In genomic region chr10:8336629-8337331, GRCh38 we compare ENCODE assay signal across 12 cellular contexts.
"Had no signal": no experiment of that assay in that cellular context is flagged by ENCODE, and none has a peak within 500 bp of the region (broad histone marks: within the 10 kb centered on the region; RNA-seq: fewer than 3 reads in every experiment).

No MANE protein-coding gene starts in this region.

- H3K27ac ChIP-seq: breast epithelium, right atrium auricular region, VCaP had no signal

- DNase-seq: activated gamma-delta T cell treated with Interleukin-2 at 50 U/mL for 16 hours; aorta; dermis blood vessel endothelial cell; hippocampal formation; mucosa of descending colon; naive thymus-derived CD8-positive, alpha-beta T cell; posterior cingulate gyrus; T1000 had no signal

- H3K27ac Mint-ChIP-seq: stimulated activated memory B cell treated with anti-CD40 and anti-IgM and Interleukin-4, amounts not matched to agents 10 μg/mL and 1 μg/mL and 100 μg/mL, for 72 hours had no signal

- H3K36me3 Mint-ChIP-seq: naive thymus-derived CD8-positive, alpha-beta T cell; stimulated activated memory B cell treated with anti-CD40 and anti-IgM and Interleukin-4, amounts not matched to agents 10 μg/mL and 1 μg/mL and 100 μg/mL, for 72 hours had no signal

- ATAC-seq: mucosa of descending colon; naive thymus-derived CD8-positive, alpha-beta T cell; stimulated activated memory B cell treated with anti-CD40 and anti-IgM and Interleukin-4, amounts not matched to agents 10 μg/mL and 1 μg/mL and 100 μg/mL, for 72 hours had no signal

- H3K4me3 Mint-ChIP-seq: naive thymus-derived CD8-positive, alpha-beta T cell; stimulated activated memory B cell treated with anti-CD40 and anti-IgM and Interleukin-4, amounts not matched to agents 10 μg/mL and 1 μg/mL and 100 μg/mL, for 72 hours had no signal

- H3K4me1 ChIP-seq: breast epithelium had no signal

- H3K27me3 ChIP-seq: breast epithelium, right atrium auricular region had no signal

- H3K9me3 ChIP-seq: breast epithelium, mucosa of descending colon, right atrium auricular region had no signal
